Comparison of ENCODE assay signal across 11 cellular contexts in genomic region chr5:56358703-56359428, GRCh38.
DNase-seq lines count a peak whose midpoint lies in the region; ATAC-seq and TF ChIP-seq lines count a peak whose summit lies in the region.
"Had no signal": no experiment of that assay in that cellular context is flagged by ENCODE, and none has a peak within 500 bp of the region (broad histone marks: within the 10 kb centered on the region; RNA-seq: fewer than 3 reads in every experiment).

No MANE protein-coding gene starts in this region.

- WGBS in stomach, 5 donors, result 23 to 39% (median 36%) methylated on average over 11 of the region's 11 CpGs

- in situ Hi-C loops in brain microvascular endothelial cell (cut with HindIII; ENCODE audit: low pct_ligation_motif_present, low sequenced_read_pairs), result no loop called here
- in situ Hi-C loops in gastrocnemius medialis (cut with MboI; ENCODE audit: low sequenced_read_pairs in 4 of 4), result no loop called here

- no peak for TF ChIP-seq EP300 in stomach (IDR thresholded peaks at IDR 0.05)

- no peak for TF ChIP-seq POLR2A in stomach (IDR thresholded peaks at IDR 0.05)
- no peak for TF ChIP-seq POLR2A in gastrocnemius medialis (IDR thresholded peaks at IDR 0.05)

- DNase-seq in HEK293T (ENCODE audit: extremely low spot score), result peak; percentile 18
- peak; percentile 27 for DNase-seq in brain microvascular endothelial cell
- peak; percentile 99 for DNase-seq in kidney tubule cell (ENCODE audit: low spot score)
- peak; percentile 53 for DNase-seq in stomach
- DNase-seq in BE2C, result no peak
- DNase-seq in T-helper 2 cell treated with Interferon-gamma antibody and Interleukin-4, amounts not matched to agents 5 μg/mL and 100 μg/mL, for 36 hours (ENCODE audit: low spot score), result no peak
- no peak for DNase-seq in SK-N-DZ (ENCODE audit: low spot score)
- DNase-seq in gastrocnemius medialis, result no peak
- DNase-seq: H7, T-helper 1 cell had no signal

- POLR2A ChIA-PET in HEK293T (lab: Yijun Ruan, JAX), result no interaction called here

- H3K4me1 Mint-ChIP-seq in T-helper 2 cell treated with Interferon-gamma antibody and Interleukin-4, amounts not matched to agents 5 μg/mL and 100 μg/mL, for 36 hours (ENCODE audit: low read depth), result no peaks in the 10 kb centered on the region

- H3K4me3 ChIP-seq in brain microvascular endothelial cell (ENCODE audit: low read depth, low read length) (no peak overlapping the region), stomach (no peak overlapping the region), BE2C (ENCODE audit: low read depth, low read length) (no peak overlapping the region), gastrocnemius medialis (no peak overlapping the region)

- no peaks in the 10 kb centered on the region for H3K36me3 ChIP-seq in brain microvascular endothelial cell (replicated peaks)
- H3K36me3 ChIP-seq in stomach, result no peaks in the 10 kb centered on the region
- H3K36me3 ChIP-seq in BE2C, result no peaks in the 10 kb centered on the region
- H3K36me3 ChIP-seq in gastrocnemius medialis, result no peaks in the 10 kb centered on the region

- ATAC-seq in gastrocnemius medialis, result no peak

- peaks cover 3 to 40% (median 22%) of the 10 kb centered on the region in 4 donors for H3K4me1 ChIP-seq in stomach
- H3K4me1 ChIP-seq in BE2C, result no peaks in the 10 kb centered on the region
- H3K4me1 ChIP-seq in gastrocnemius medialis, result peaks cover 0 to 8% of the 10 kb centered on the region in 2 donors

- no peaks in the 10 kb centered on the region for H3K27me3 Mint-ChIP-seq in T-helper 2 cell treated with Interferon-gamma antibody and Interleukin-4, amounts not matched to agents 5 μg/mL and 100 μg/mL, for 36 hours (ENCODE audit: low read depth)
- H3K27me3 Mint-ChIP-seq: stimulated activated naive CD8-positive, alpha-beta T cell treated with anti-CD3 and anti-CD28 coated beads, Interleukin-15, Interleukin-2, amounts not matched to agents 100 ng/mL and 50 ng/mL, for 24 hours had no signal

- no peak overlapping the region for H3K27ac Mint-ChIP-seq in T-helper 2 cell treated with Interferon-gamma antibody and Interleukin-4, amounts not matched to agents 5 μg/mL and 100 μg/mL, for 36 hours
- H3K27ac Mint-ChIP-seq: stimulated activated naive CD8-positive, alpha-beta T cell treated with anti-CD3 and anti-CD28 coated beads, Interleukin-15, Interleukin-2, amounts not matched to agents 100 ng/mL and 50 ng/mL, for 24 hours had no signal

- no peaks in the 10 kb centered on the region for H3K9me3 ChIP-seq in stomach
- H3K9me3 ChIP-seq in BE2C, result peaks cover 4% of the 10 kb centered on the region; the same call in 1 of the 2 replicates
- H3K9me3 ChIP-seq in gastrocnemius medialis, result no peaks in the 10 kb centered on the region

- no peaks in the 10 kb centered on the region for H3K36me3 Mint-ChIP-seq in T-helper 2 cell treated with Interferon-gamma antibody and Interleukin-4, amounts not matched to agents 5 μg/mL and 100 μg/mL, for 36 hours (ENCODE audit: low read depth)

- no peak overlapping the region for H3K4me3 Mint-ChIP-seq in T-helper 2 cell treated with Interferon-gamma antibody and Interleukin-4, amounts not matched to agents 5 μg/mL and 100 μg/mL, for 36 hours
- H3K4me3 Mint-ChIP-seq: stimulated activated naive CD8-positive, alpha-beta T cell treated with anti-CD3 and anti-CD28 coated beads, Interleukin-15, Interleukin-2, amounts not matched to agents 100 ng/mL and 50 ng/mL, for 24 hours had no signal

- CTCF ChIA-PET in HEK293T (lab: Yijun Ruan, JAX), result interaction anchor here (0.6 kb wide), 1 partner anchor 780 kb away, joined by 3 read pairs; no protein-coding TSS in a partner anchor

- no peak overlapping the region for H3K27ac ChIP-seq in brain microvascular endothelial cell
- peak overlapping the region in 4 of 5 donors; percentile 18 to 55 (median 38) for H3K27ac ChIP-seq in stomach
- no peak overlapping the region for H3K27ac ChIP-seq in gastrocnemius medialis

- peaks cover 2% of the 10 kb centered on the region for H3K9me3 Mint-ChIP-seq in T-helper 2 cell treated with Interferon-gamma antibody and Interleukin-4, amounts not matched to agents 5 μg/mL and 100 μg/mL, for 36 hours

- TF ChIP-seq CTCF in brain microvascular endothelial cell (IDR thresholded peaks at IDR 0.05; ENCODE audit: low read depth, low read length, missing control alignments) (no peak), stomach (IDR thresholded peaks at IDR 0.05) (no peak), BE2C (IDR thresholded peaks at IDR 0.05; ENCODE audit: low read depth, low read length) (no peak), gastrocnemius medialis (IDR thresholded peaks at IDR 0.05 in 4 of 5, conservative IDR thresholded peaks at IDR 0.05 in 1 of 5) (no peak)

- no peaks in the 10 kb centered on the region for H3K27me3 ChIP-seq in brain microvascular endothelial cell (replicated peaks)
- no peaks in the 10 kb centered on the region for H3K27me3 ChIP-seq in stomach
- no peaks in the 10 kb centered on the region for H3K27me3 ChIP-seq in BE2C
- H3K27me3 ChIP-seq in gastrocnemius medialis, result no peaks in the 10 kb centered on the region

- intact Hi-C loops in stomach (cut with DNase I; ENCODE audit: low total_unique reads) (no loop called here), gastrocnemius medialis (cut with DNase I; ENCODE audit: low total_unique reads) (no loop called here)

TF ChIP-seq in HEK293T, 16 proteins besides CTCF, POLR2A, EP300 and RAD21:
- no peak for TF ChIP-seq BHLHE40 (IDR thresholded peaks at IDR 0.05; ENCODE audit: borderline replicate concordance)
- TF ChIP-seq PKNOX1 (IDR thresholded peaks at IDR 0.05), result peak; percentile 73

Comparison
In these comparisons a context has a peak if more than half of its experiments do, and no peak if none do; other contexts are left out.
1. DNase-seq: peak in HEK293T (single experiment), brain microvascular endothelial cell (single experiment), kidney tubule cell (single experiment) and stomach (single experiment); none in BE2C (single experiment), T-helper 2 cell treated with Interferon-gamma antibody and Interleukin-4, amounts not matched to agents 5 μg/mL and 100 μg/mL, for 36 hours (single experiment), SK-N-DZ (single experiment) and gastrocnemius medialis (0 of 2).
2. H3K27ac ChIP-seq: peak in stomach (4 of 5); none in brain microvascular endothelial cell (single experiment) and gastrocnemius medialis (0 of 4).